In the genomic region with DNA sequence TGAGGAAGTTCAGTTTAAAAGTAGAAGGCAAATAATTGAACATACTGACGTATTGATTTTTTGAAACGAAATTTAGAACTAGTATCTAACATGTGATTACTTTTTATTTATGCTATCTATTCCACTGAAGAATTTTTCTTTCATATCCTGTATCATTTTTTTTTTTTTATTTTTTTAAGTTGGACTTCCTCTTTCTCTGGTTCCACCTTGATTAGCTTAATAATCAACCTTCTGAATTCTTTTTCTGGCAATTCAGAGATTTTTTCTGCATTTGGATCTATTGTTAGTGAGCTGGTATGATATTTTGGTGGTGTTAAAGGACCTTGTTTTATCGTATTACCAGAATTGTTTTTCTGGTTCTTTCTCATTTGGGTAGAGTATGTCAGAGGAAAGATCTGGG, we compare ENCODE assay signal across 24 cellular contexts.
A peak's percentile ranks its signal among the peaks of the same experiment; 100 is the strongest.
DNase-seq lines count a peak whose midpoint lies in the region; ATAC-seq, FAIRE-seq and TF ChIP-seq lines count a peak whose summit lies in the region.
"Had no signal": no experiment of that assay in that cellular context is flagged by ENCODE, and none has a peak within 500 bp of the region (broad histone marks: within the 10 kb centered on the region; RNA-seq: fewer than 3 reads in every experiment).

No MANE protein-coding gene starts in this region.

- H3K4me1 ChIP-seq in Karpas-422 (ENCODE audit: low read length), result peaks cover 7% of the 10 kb centered on the region
- no peaks in the 10 kb centered on the region for H3K4me1 ChIP-seq in H1 (replicated peaks in 1 of 4; ENCODE audit: control insufficient read depth in 3 of 4, insufficient read depth in 4 of 4, low read length in 3 of 4)
- no peaks in the 10 kb centered on the region for H3K4me1 ChIP-seq in smooth muscle cell (ENCODE audit: low read depth)
- H3K4me1 ChIP-seq: A549; BE2C; BLaER1 treated with 17β-estradiol and CSF1 and Interleukin-3, amounts not matched to agents 10 nM and 100 nM had no signal

- H3K27ac ChIP-seq in Karpas-422 (ENCODE audit: low read length) (no peak overlapping the region), H1 (ENCODE audit: low read depth, low read length) (no peak overlapping the region), smooth muscle cell (ENCODE audit: low read depth) (no peak overlapping the region)
- H3K27ac ChIP-seq: A549; BLaER1 treated with 17β-estradiol and CSF1 and Interleukin-3, amounts not matched to agents 10 nM and 100 nM; GM23248 had no signal

- H2BK120ac ChIP-seq in H1 (replicated peaks; ENCODE audit: low read depth, low read length), result no peak overlapping the region

- H4K20me1 ChIP-seq in Karpas-422 (ENCODE audit: insufficient read depth, low read depth, low read length) (no peaks in the 10 kb centered on the region), H1 (replicated peaks in 1 of 2; ENCODE audit: control insufficient read depth in 1 of 2, insufficient read depth in 2 of 2, low read length in 2 of 2) (no peaks in the 10 kb centered on the region), smooth muscle cell (ENCODE audit: low read depth) (no peaks in the 10 kb centered on the region)
- H4K20me1 ChIP-seq: BLaER1 treated with 17β-estradiol and CSF1 and Interleukin-3, amounts not matched to agents 10 nM and 100 nM had no signal

- H3K9ac ChIP-seq in Karpas-422 (ENCODE audit: low read length) (no peak overlapping the region), H1 (replicated peaks in 1 of 4; ENCODE audit: extremely low read depth in 1 of 4, low read depth in 3 of 4, low read length in 3 of 4) (no peak overlapping the region), smooth muscle cell (ENCODE audit: low read depth) (no peak overlapping the region)
- H3K9ac ChIP-seq: BLaER1 treated with 17β-estradiol and CSF1 and Interleukin-3, amounts not matched to agents 10 nM and 100 nM; GM23248 had no signal

- H3K4me3 ChIP-seq in Karpas-422 (ENCODE audit: low read length) (no peak overlapping the region), H1 (ENCODE audit: extremely low read depth in 1 of 4, insufficient read depth in 2 of 4, low read depth in 3 of 4, low read length in 4 of 4) (no peak overlapping the region), smooth muscle cell (no peak overlapping the region)
- H3K4me3 ChIP-seq: A549; BLaER1 treated with 17β-estradiol and CSF1 and Interleukin-3, amounts not matched to agents 10 nM and 100 nM; GM12878; GM23248 had no signal

- no peaks in the 10 kb centered on the region for H3K27me3 Mint-ChIP-seq in stimulated activated naive CD8-positive, alpha-beta T cell treated with anti-CD3 and anti-CD28 coated beads, Interleukin-15, amount 100 ng/mL, for 72 hours
- H3K27me3 Mint-ChIP-seq: CD4-positive, alpha-beta memory T cell had no signal

- TF ChIP-seq CTCF in H1 (IDR thresholded peaks at IDR 0.05; ENCODE audit: control extremely low read depth in 1 of 3, insufficient read depth in 1 of 3, low read depth in 1 of 3, low read length in 3 of 3), result no peak
- TF ChIP-seq CTCF in smooth muscle cell (IDR thresholded peaks at IDR 0.05; ENCODE audit: borderline replicate concordance, insufficient read depth, poor library complexity, severe bottlenecking), result no peak

- no peak for ATAC-seq in stimulated activated naive CD8-positive, alpha-beta T cell treated with anti-CD3 and anti-CD28 coated beads, Interleukin-15, amount 100 ng/mL, for 72 hours
- no peak for ATAC-seq in sciatic nerve
- ATAC-seq: A549, HCT116 had no signal

- no peak for TF ChIP-seq EP300 in H1 (IDR thresholded peaks at IDR 0.05; ENCODE audit: borderline replicate concordance in 1 of 2, low read depth in 2 of 2, low read length in 2 of 2)

- no peak overlapping the region; the same call in 1 of the 2 replicates for H3K18ac ChIP-seq in H1 (ENCODE audit: extremely low read depth, low read length)

- H2BK20ac ChIP-seq in H1 (ENCODE audit: low read length), result no peak overlapping the region

- H3K4ac ChIP-seq in H1 (replicated peaks; ENCODE audit: insufficient read length, low read depth, low read length), result no peak overlapping the region

- no peak overlapping the region for H2AK5ac ChIP-seq in H1 (ENCODE audit: low read depth, low read length)

- intact Hi-C loops in sciatic nerve (cut with DNase I), result no loop called here

- H2AFZ ChIP-seq in Karpas-422 (ENCODE audit: low read length) (peak overlapping the region; percentile 55; the same call in 1 of the 2 replicates), H1 (ENCODE audit: low read length) (peak overlapping the region; percentile 67; the same call in 1 of the 2 replicates), smooth muscle cell (ENCODE audit: low read depth) (no peak overlapping the region)
- H2AFZ ChIP-seq: GM23248 had no signal

- H3K23me2 ChIP-seq in H1 (ENCODE audit: low read depth, low read length), result no peaks in the 10 kb centered on the region; the same call in 1 of the 2 replicates

- H2BK5ac ChIP-seq in H1 (ENCODE audit: low read depth, low read length), result no peak overlapping the region

- no peak for TF ChIP-seq RAD21 in H1 (IDR thresholded peaks at IDR 0.05 in 1 of 2, conservative IDR thresholded peaks at IDR 0.05 in 1 of 2; ENCODE audit: low read depth in 2 of 2, low read length in 2 of 2)

- H3K23ac ChIP-seq in H1 (ENCODE audit: insufficient read length), result no peak overlapping the region

- H3K9me3 Mint-ChIP-seq in stimulated activated naive CD8-positive, alpha-beta T cell treated with anti-CD3 and anti-CD28 coated beads, Interleukin-15, amount 100 ng/mL, for 72 hours, result peaks cover 0 to 15% of the 10 kb centered on the region in 2 donors

- no peak overlapping the region for H3K4me2 ChIP-seq in Karpas-422 (ENCODE audit: low read depth, low read length, poor library complexity, severe bottlenecking)
- H3K4me2 ChIP-seq in H1 (ENCODE audit: insufficient read depth in 1 of 2, low read depth in 2 of 2, low read length in 2 of 2), result no peak overlapping the region
- H3K4me2 ChIP-seq in smooth muscle cell, result no peak overlapping the region
- H3K4me2 ChIP-seq: A549; BLaER1 treated with 17β-estradiol and CSF1 and Interleukin-3, amounts not matched to agents 10 nM and 100 nM had no signal

- no peak overlapping the region for H3K14ac ChIP-seq in H1 (ENCODE audit: insufficient read length)

- H3K27me3 ChIP-seq in Karpas-422 (ENCODE audit: low read length), result no peaks in the 10 kb centered on the region
- H3K27me3 ChIP-seq in H1 (replicated peaks in 1 of 4; ENCODE audit: control insufficient read depth in 3 of 4, extremely low read depth in 1 of 4, insufficient read depth in 3 of 4, low read length in 3 of 4), result no peaks in the 10 kb centered on the region
- no peaks in the 10 kb centered on the region for H3K27me3 ChIP-seq in smooth muscle cell (ENCODE audit: low read depth)
- H3K27me3 ChIP-seq: BE2C; BLaER1 treated with 17β-estradiol and CSF1 and Interleukin-3, amounts not matched to agents 10 nM and 100 nM had no signal

- no peaks in the 10 kb centered on the region for H3F3A ChIP-seq in smooth muscle cell (ENCODE audit: low read depth)

- H3K36me3 ChIP-seq in Karpas-422 (ENCODE audit: insufficient read depth, low read length) (no peaks in the 10 kb centered on the region), H1 (ENCODE audit: control insufficient read depth in 2 of 4, insufficient read depth in 4 of 4, low read length in 3 of 4) (no peaks in the 10 kb centered on the region), smooth muscle cell (ENCODE audit: low read depth) (no peaks in the 10 kb centered on the region)
- H3K36me3 ChIP-seq: BE2C; BLaER1 treated with 17β-estradiol and CSF1 and Interleukin-3, amounts not matched to agents 10 nM and 100 nM had no signal

- no peaks in the 10 kb centered on the region for H3K4me1 Mint-ChIP-seq in stimulated activated naive CD8-positive, alpha-beta T cell treated with anti-CD3 and anti-CD28 coated beads, Interleukin-15, amount 100 ng/mL, for 72 hours
- H3K4me1 Mint-ChIP-seq: CD4-positive, alpha-beta memory T cell; H9 had no signal

- H3K4me3 Mint-ChIP-seq in stimulated activated naive CD8-positive, alpha-beta T cell treated with anti-CD3 and anti-CD28 coated beads, Interleukin-15, amount 100 ng/mL, for 72 hours, result no peak overlapping the region
- H3K4me3 Mint-ChIP-seq: CD4-positive, alpha-beta memory T cell; H9 had no signal

- H2BK12ac ChIP-seq in H1 (ENCODE audit: low read depth, low read length), result no peak overlapping the region

- no peak for FAIRE-seq in H1 (lab: Jason Lieb, UNC)
- FAIRE-seq: A549, D721Med, GM12878, GM19239 had no signal

- no peak overlapping the region for H4K5ac ChIP-seq in H1 (ENCODE audit: insufficient read length, low read depth, low read length)

- H4K8ac ChIP-seq in H1 (ENCODE audit: extremely low read depth, insufficient read depth, low read length), result no peak overlapping the region

- POLR2A ChIA-PET in H1 (lab: Charles Lee; ENCODE audit: partially characterized antibody), result interaction anchor here (0.7 kb wide), 1 partner anchor 947 kb away, joined by 3 read pairs; no protein-coding TSS in a partner anchor

- H3K27ac Mint-ChIP-seq in stimulated activated naive CD8-positive, alpha-beta T cell treated with anti-CD3 and anti-CD28 coated beads, Interleukin-15, amount 100 ng/mL, for 72 hours, result no peak overlapping the region
- H3K27ac Mint-ChIP-seq: CD4-positive, alpha-beta memory T cell; H9 had no signal

- DNase-seq in DMS53 (lab: John Stamatoyannopoulos, UW) (peak; percentile 52), DMS53 treated with DMSO at 0.1 percent for 48 hours (lab: John Stamatoyannopoulos, UW; ENCODE audit: unreplicated experiment) (no peak), Karpas-422 (peak; percentile 54), H1 (ENCODE audit: low read depth in 1 of 2, low spot score in 2 of 2) (no peak), smooth muscle cell (lab: John Stamatoyannopoulos, UW; ENCODE audit: unreplicated experiment) (no peak), sciatic nerve (ENCODE audit: low spot score) (no peak)
- DNase-seq in stimulated activated naive CD8-positive, alpha-beta T cell treated with anti-CD3 and anti-CD28 coated beads, Interleukin-15, amount 100 ng/mL, for 72 hours, result no peak
- DNase-seq: 8988T; ACHN; AML-193; CD4-positive, alpha-beta memory T cell; COR-L47; DMS 273 treated with DMSO at 0.1 percent for 48 hours; EL; GDM1; GM23248 had no signal

- no peak for TF ChIP-seq POLR2A in H1 (IDR thresholded peaks at IDR 0.05; ENCODE audit: control extremely low read depth in 1 of 2, low read depth in 2 of 2, low read length in 2 of 2)

- H3K9me2 ChIP-seq in Karpas-422 (replicated peaks; ENCODE audit: insufficient read depth, low read length), result no peaks in the 10 kb centered on the region

- H4K91ac ChIP-seq in H1 (replicated peaks; ENCODE audit: insufficient read length, low read length), result no peak overlapping the region

- CTCF ChIA-PET in H1 (lab: Charles Lee; ENCODE audit: partially characterized antibody), result interaction anchor here (0.6 to 0.7 kb wide), 4 partner anchors 8 to 662 kb away, joined by 3 read pairs; no protein-coding TSS in a partner anchor

- 94% methylated on average over 3 of the region's 3 CpGs; no CpG with 5 or more reads in 1 of the 2 experiments for WGBS in H1 (ENCODE audit: extremely low coverage in 1 of 2, insufficient coverage in 1 of 2, insufficient read length in 1 of 2, insufficient replicate concordance in 2 of 2, low coverage in 1 of 2, low lambda C conversion rate in 2 of 2, missing lambda C conversion rate in 1 of 2), 2 experiments
- 100% methylated on average over 3 of the region's 3 CpGs for WGBS in smooth muscle cell (ENCODE audit: low lambda C conversion rate)

- no peak overlapping the region for H3K56ac ChIP-seq in H1 (replicated peaks; ENCODE audit: insufficient read length, low read depth, low read length)

- no peaks in the 10 kb centered on the region for H3K79me1 ChIP-seq in H1 (ENCODE audit: low read depth, low read length)

- H3K79me2 ChIP-seq in Karpas-422 (ENCODE audit: low read length), result no peaks in the 10 kb centered on the region
- no peaks in the 10 kb centered on the region for H3K79me2 ChIP-seq in H1 (ENCODE audit: control insufficient read depth in 1 of 2, insufficient read depth in 2 of 2, low read length in 2 of 2)
- H3K79me2 ChIP-seq in smooth muscle cell (ENCODE audit: low read depth), result no peaks in the 10 kb centered on the region

- no peak overlapping the region for H2BK15ac ChIP-seq in H1 (ENCODE audit: low read length)

- H3K9me3 ChIP-seq in Karpas-422 (ENCODE audit: low read length) (no peaks in the 10 kb centered on the region), H1 (ENCODE audit: insufficient read depth in 2 of 2, low read depth in 1 of 2, low read length in 1 of 2) (no peaks in the 10 kb centered on the region), smooth muscle cell (replicated peaks; ENCODE audit: low read depth) (no peaks in the 10 kb centered on the region)
- H3K9me3 ChIP-seq: A549, BE2C had no signal

Comparison
In these comparisons a context has a peak if more than half of its experiments do, and no peak if none do; other contexts are left out.
1. DNase-seq: peak in DMS53 (single experiment) and Karpas-422 (single experiment); none in DMS53 treated with DMSO at 0.1 percent for 48 hours (single experiment), H1 (0 of 2), stimulated activated naive CD8-positive, alpha-beta T cell treated with anti-CD3 and anti-CD28 coated beads, Interleukin-15, amount 100 ng/mL, for 72 hours (0 of 2), smooth muscle cell (single experiment) and sciatic nerve (single experiment).